In genomic region chr7:5525271-5526189, GRCh38 we compare ENCODE assay signal across 8 cellular contexts. TPM values are rescaled to one million over a fixed set of nuclear protein-coding genes. Genes with fewer than 3 reads are reported as not detected.
DNase-seq lines count a peak whose midpoint lies in the region; ATAC-seq, FAIRE-seq and TF ChIP-seq lines count a peak whose summit lies in the region.

No MANE protein-coding gene starts in this region.

- no peaks in the 10 kb centered on the region for H3K27me3 Mint-ChIP-seq in T-helper 17 cell
- peaks cover 76% of the 10 kb centered on the region for H3K27me3 Mint-ChIP-seq in endothelial cell (ENCODE audit: unreplicated experiment)

- TF ChIP-seq CTCF in AG10803 (conservative IDR thresholded peaks at IDR 0.05; ENCODE audit: low read length) (no peak), endothelial cell (IDR thresholded peaks at IDR 0.05; ENCODE audit: unreplicated experiment) (no peak)

- no peak overlapping the region for H3K4me3 ChIP-seq in AG10803 (ENCODE audit: low read length)

- peak; percentile 6; the same call in 1 of the 2 replicates for TF ChIP-seq POLR2A in H54 (IDR thresholded peaks at IDR 0.05; ENCODE audit: low read depth, low read length)

- peak overlapping the region; percentile 98 for H3K27ac Mint-ChIP-seq in T-helper 17 cell
- H3K27ac Mint-ChIP-seq in endothelial cell (ENCODE audit: unreplicated experiment) = peak overlapping the region; percentile 93

- H3K36me3 Mint-ChIP-seq in T-helper 17 cell (ENCODE audit: low read depth) (peaks cover 19% of the 10 kb centered on the region), endothelial cell (ENCODE audit: low read depth, unreplicated experiment) (peaks cover 54% of the 10 kb centered on the region)

- H3K9me3 Mint-ChIP-seq in endothelial cell (ENCODE audit: unreplicated experiment) = peaks cover 4% of the 10 kb centered on the region

- FAIRE-seq in H54 (lab: Jason Lieb, UNC) = no peak

- H3K9me3 ChIP-seq in T-helper 17 cell (ENCODE audit: control insufficient read depth, low read length, poor library complexity, severe bottlenecking) = no peaks in the 10 kb centered on the region

- ATAC-seq in T-helper 17 cell (no peak), GM21529 (IDR thresholded peaks at IDR 0.05; ENCODE audit: unreplicated experiment) (no peak), GM21737 (IDR thresholded peaks at IDR 0.05; ENCODE audit: unreplicated experiment) (no peak)

- H3K4me1 Mint-ChIP-seq in T-helper 17 cell = peaks cover 34% of the 10 kb centered on the region
- peaks cover 32% of the 10 kb centered on the region for H3K4me1 Mint-ChIP-seq in endothelial cell (ENCODE audit: unreplicated experiment)

- DNase-seq in AG10803 (ENCODE audit: low read depth) = peak; percentile 75
- DNase-seq in H54 (ENCODE audit: insufficient read length, low spot score) = peak; percentile 60
- DNase-seq in T-helper 17 cell = peak in 1 of 3 donors; percentile 22
- DNase-seq in endothelial cell (ENCODE audit: low spot score) = no peak
- DNase-seq in pons (ENCODE audit: low spot score) = peak; percentile 21
- DNase-seq in NCI-H1694 (lab: John Stamatoyannopoulos, UW) = no peak

- H3K4me3 Mint-ChIP-seq in T-helper 17 cell (peak overlapping the region; percentile 98), endothelial cell (ENCODE audit: unreplicated experiment) (peak overlapping the region; percentile 100)

RNA-seq across cellular contexts. Expression of gene ACTB, which starts 4.9 kb away (rescaled TPM):
- 1,000 to 10,000 TPM; 3,656 to 4,118 TPM for total RNA-seq in T-helper 17 cell
- total RNA-seq in endothelial cell (ENCODE audit: unreplicated experiment) = 5,848 TPM

RNA-seq across cellular contexts. Expression of gene FBXL18, which starts 11.9 kb away (rescaled TPM):
- 1 to 10 TPM; 9.7 TPM for total RNA-seq in T-helper 17 cell
- total RNA-seq in endothelial cell (ENCODE audit: unreplicated experiment) = 14.5 TPM

Comparison
In these comparisons a context has a peak if more than half of its experiments do, and no peak if none do; other contexts are left out.
1. DNase-seq: peak in AG10803 (single experiment), H54 (single experiment) and pons (single experiment); none in endothelial cell (single experiment) and NCI-H1694 (single experiment).